2 cellular contexts compared by ENCODE assay signal in the genomic region with DNA sequence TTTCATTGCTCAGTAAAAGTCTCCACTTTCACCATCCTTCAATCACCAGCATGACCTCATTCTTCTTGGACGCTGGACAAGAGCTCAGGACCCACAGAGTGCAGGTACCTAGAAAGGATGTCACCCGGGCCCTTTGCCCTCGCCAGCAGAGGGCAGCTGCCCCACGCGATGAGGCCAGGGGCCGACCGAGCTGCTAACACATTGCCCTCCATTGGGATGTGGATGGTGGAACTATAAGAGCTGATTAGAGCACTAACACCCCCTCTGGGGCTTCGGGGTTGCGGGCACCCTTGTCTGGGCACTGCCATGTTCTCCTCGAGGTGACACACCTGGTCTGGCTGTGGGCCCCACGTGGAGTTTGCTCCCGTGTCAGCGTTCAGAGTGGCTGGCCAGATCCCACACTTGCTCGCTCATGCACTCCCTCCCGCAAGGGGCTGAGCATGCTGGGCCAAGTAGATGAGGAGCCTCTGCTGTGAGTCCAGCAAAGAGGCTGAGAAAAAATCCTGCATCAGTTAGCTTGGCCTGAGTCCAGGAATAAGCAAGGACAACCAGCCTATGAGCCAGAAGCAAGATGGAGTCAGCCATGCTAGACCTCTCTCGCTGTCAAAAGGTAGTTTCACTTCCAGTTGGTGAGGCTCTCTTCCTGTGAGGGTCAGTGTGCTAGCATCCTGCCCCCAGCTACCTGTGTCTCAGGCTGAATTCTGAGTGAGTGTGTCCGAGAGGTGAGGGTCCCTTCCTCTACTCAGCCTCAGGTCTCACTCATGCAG.
TF ChIP-seq lines count a peak whose summit lies in the region.

No MANE protein-coding gene starts in this region.

TF ChIP-seq in WTC11, 78 proteins besides CTCF, POLR2A, EP300 and RAD21:
- TF ChIP-seq NFYB (CRISPR knock-in tag; conservative IDR thresholded peaks at IDR 0.05; ENCODE audit: low read depth) (no peak), RELA (CRISPR knock-in tag; IDR thresholded peaks at IDR 0.05; ENCODE audit: borderline replicate concordance) (no peak), GABPB1 (CRISPR knock-in tag; IDR thresholded peaks at IDR 0.05) (no peak), TEAD1 (CRISPR knock-in tag; IDR thresholded peaks at IDR 0.05) (no peak), MYBL2 (CRISPR knock-in tag; IDR thresholded peaks at IDR 0.05) (no peak)
TF ChIP-seq in WTC11: peak in this region for 0.

TF ChIP-seq in HepG2, 621 proteins besides CTCF, POLR2A, EP300 and RAD21:
- TF ChIP-seq ZNF780A (CRISPR knock-in tag; IDR thresholded peaks at IDR 0.05), result no peak
- TF ChIP-seq, protein P1, sequence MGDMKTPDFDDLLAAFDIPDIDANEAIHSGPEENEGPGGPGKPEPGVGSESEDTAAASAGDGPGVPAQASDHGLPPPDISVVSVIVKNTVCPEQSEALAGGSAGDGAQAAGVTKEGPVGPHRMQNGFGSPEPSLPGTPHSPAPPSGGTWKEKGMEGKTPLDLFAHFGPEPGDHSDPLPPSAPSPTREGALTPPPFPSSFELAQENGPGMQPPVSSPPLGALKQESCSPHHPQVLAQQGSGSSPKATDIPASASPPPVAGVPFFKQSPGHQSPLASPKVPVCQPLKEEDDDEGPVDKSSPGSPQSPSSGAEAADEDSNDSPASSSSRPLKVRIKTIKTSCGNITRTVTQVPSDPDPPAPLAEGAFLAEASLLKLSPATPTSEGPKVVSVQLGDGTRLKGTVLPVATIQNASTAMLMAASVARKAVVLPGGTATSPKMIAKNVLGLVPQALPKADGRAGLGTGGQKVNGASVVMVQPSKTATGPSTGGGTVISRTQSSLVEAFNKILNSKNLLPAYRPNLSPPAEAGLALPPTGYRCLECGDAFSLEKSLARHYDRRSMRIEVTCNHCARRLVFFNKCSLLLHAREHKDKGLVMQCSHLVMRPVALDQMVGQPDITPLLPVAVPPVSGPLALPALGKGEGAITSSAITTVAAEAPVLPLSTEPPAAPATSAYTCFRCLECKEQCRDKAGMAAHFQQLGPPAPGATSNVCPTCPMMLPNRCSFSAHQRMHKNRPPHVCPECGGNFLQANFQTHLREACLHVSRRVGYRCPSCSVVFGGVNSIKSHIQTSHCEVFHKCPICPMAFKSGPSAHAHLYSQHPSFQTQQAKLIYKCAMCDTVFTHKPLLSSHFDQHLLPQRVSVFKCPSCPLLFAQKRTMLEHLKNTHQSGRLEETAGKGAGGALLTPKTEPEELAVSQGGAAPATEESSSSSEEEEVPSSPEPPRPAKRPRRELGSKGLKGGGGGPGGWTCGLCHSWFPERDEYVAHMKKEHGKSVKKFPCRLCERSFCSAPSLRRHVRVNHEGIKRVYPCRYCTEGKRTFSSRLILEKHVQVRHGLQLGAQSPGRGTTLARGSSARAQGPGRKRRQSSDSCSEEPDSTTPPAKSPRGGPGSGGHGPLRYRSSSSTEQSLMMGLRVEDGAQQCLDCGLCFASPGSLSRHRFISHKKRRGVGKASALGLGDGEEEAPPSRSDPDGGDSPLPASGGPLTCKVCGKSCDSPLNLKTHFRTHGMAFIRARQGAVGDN (CRISPR knock-in tag; IDR thresholded peaks at IDR 0.05), result peak; percentile 24
- TF ChIP-seq, protein P2, sequence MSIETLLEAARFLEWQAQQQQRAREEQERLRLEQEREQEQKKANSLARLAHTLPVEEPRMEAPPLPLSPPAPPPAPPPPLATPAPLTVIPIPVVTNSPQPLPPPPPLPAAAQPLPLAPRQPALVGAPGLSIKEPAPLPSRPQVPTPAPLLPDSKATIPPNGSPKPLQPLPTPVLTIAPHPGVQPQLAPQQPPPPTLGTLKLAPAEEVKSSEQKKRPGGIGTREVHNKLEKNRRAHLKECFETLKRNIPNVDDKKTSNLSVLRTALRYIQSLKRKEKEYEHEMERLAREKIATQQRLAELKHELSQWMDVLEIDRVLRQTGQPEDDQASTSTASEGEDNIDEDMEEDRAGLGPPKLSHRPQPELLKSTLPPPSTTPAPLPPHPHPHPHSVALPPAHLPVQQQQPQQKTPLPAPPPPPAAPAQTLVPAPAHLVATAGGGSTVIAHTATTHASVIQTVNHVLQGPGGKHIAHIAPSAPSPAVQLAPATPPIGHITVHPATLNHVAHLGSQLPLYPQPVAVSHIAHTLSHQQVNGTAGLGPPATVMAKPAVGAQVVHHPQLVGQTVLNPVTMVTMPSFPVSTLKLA (IDR thresholded peaks at IDR 0.05), result peak; percentile 17; the same call in 1 of the 2 replicates
- peak; percentile 54 for TF ChIP-seq STAG1 (CRISPR knock-in tag; IDR thresholded peaks at IDR 0.05)
